Comparison of ENCODE assay signal across 8 cellular contexts in the genomic region with DNA sequence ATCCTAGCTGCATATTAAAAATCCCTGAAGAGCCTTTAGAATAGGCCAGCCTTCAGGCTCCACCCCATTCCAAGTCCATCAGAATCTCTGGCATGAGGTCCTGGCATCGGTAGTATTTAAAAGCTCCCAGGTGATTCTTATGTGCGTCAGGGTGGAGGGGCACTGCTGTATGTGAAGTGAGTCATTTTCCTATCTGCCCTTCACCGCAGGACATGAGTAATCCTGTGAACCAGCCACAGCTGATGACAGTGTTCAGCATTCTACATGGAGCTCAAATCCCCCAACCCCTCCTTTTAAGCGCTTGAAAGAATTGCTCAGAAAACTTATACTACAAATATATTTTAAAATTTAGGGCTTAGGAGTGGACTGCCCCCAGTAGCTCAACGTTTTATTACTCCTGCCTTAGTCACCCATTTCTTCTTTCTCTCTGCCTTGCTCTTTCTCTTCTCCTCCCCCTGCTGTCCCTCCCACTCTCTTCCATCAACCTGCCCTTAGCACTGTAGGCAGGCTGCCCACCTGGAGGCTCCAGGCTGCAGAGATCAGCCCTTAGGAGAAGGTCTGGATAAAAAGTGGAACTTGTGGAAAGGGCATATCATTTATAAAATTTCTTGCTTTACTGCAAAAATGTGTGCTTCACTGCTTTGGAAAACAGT.
DNase-seq lines count a peak whose midpoint lies in the region; ATAC-seq and TF ChIP-seq lines count a peak whose summit lies in the region.

No MANE protein-coding gene starts in this region.

- intact Hi-C loops in A673 (cut with micrococcal nuclease; ENCODE audit: unreplicated experiment) (loop anchor here (10.0 kb wide), 3 partner anchors 139 to 919 kb away; no protein-coding TSS in a partner anchor), spleen (cut with DNase I; ENCODE audit: low total_unique reads) (no loop called here)

- peaks cover 9% of the 10 kb centered on the region for H3K4me1 Mint-ChIP-seq in neural progenitor cell

- TF ChIP-seq CTCF in A673 (conservative IDR thresholded peaks at IDR 0.05; ENCODE audit: low read depth, low read length) (no peak), neural progenitor cell (IDR thresholded peaks at IDR 0.05) (no peak), spleen (IDR thresholded peaks at IDR 0.05 in 8 of 11, conservative IDR thresholded peaks at IDR 0.05 in 3 of 11) (no peak)

- DNase-seq in A673 (ENCODE audit: low spot score) (peak; percentile 38), RPMI7951 (ENCODE audit: low read depth) (peak; percentile 93), amniotic stem cell (lab: John Stamatoyannopoulos, UW) (peak; percentile 93), neural progenitor cell (ENCODE audit: low spot score) (peak; percentile 26), OCI-M2 (lab: John Stamatoyannopoulos, UW; ENCODE audit: unreplicated experiment) (no peak), spleen (no peak)

- 29 to 49% (median 38%) methylated on average over 5 of the region's 5 CpGs for WGBS in spleen, 5 donors

- H3K4me1 ChIP-seq in A673 (ENCODE audit: insufficient read depth, low read length, poor library complexity, severe bottlenecking) (no peaks in the 10 kb centered on the region), neural progenitor cell (no peaks in the 10 kb centered on the region), spleen (peaks cover 0 to 5% (median 2%) of the 10 kb centered on the region in 6 donors)

- H3K4me3 Mint-ChIP-seq in neural progenitor cell: no peak overlapping the region

- H3K9me3 ChIP-seq in A673 (ENCODE audit: low read depth, low read length, poor library complexity, severe bottlenecking): no peaks in the 10 kb centered on the region
- no peaks in the 10 kb centered on the region for H3K9me3 ChIP-seq in neural progenitor cell (ENCODE audit: low read depth)
- H3K9me3 ChIP-seq in spleen: no peaks in the 10 kb centered on the region

- no peaks in the 10 kb centered on the region for H3F3A ChIP-seq in neural progenitor cell (ENCODE audit: low read depth)

- H3K27me3 ChIP-seq in A673 (replicated peaks; ENCODE audit: insufficient read depth, low read depth, low read length, poor library complexity) (no peaks in the 10 kb centered on the region), neural progenitor cell (no peaks in the 10 kb centered on the region), spleen (replicated peaks in 1 of 7) (peaks cover 0 to 6% (median 0%) of the 10 kb centered on the region in 7 donors)

- peaks cover 2% of the 10 kb centered on the region for H3K9me3 Mint-ChIP-seq in neural progenitor cell

- BruUV-seq in A673 (replicated peaks; lab: Mats Ljungman, UMichigan): no TSS peak

- no peak overlapping the region for H3K9ac ChIP-seq in neural progenitor cell

- no peak overlapping the region for H3K4me3 ChIP-seq in A673 (ENCODE audit: low read depth, low read length, poor library complexity, severe bottlenecking)
- no peak overlapping the region for H3K4me3 ChIP-seq in neural progenitor cell
- H3K4me3 ChIP-seq in spleen: no peak overlapping the region

- ATAC-seq in GM19023 (IDR thresholded peaks at IDR 0.05; ENCODE audit: unreplicated experiment) (peak; percentile 98), HG03060 (IDR thresholded peaks at IDR 0.05; ENCODE audit: low read depth, unreplicated experiment) (peak; percentile 97)

- POLR2A ChIA-PET in A673 (lab: Charles Lee; ENCODE audit: low non-redundant PET): no interaction called here

- H3K4me2 ChIP-seq in neural progenitor cell: no peak overlapping the region

- no peak for TF ChIP-seq POLR2A in spleen (IDR thresholded peaks at IDR 0.05)

- CTCF ChIA-PET in A673 (lab: Charles Lee): interaction anchor here (0.5 kb wide), 1 partner anchor 28 kb away, joined by 4 read pairs; no protein-coding TSS in a partner anchor

- H3K27ac Mint-ChIP-seq in neural progenitor cell: no peak overlapping the region

- no peaks in the 10 kb centered on the region for H3K36me3 ChIP-seq in A673 (ENCODE audit: insufficient read depth, low read length, poor library complexity, severe bottlenecking)
- H3K36me3 ChIP-seq in neural progenitor cell: no peaks in the 10 kb centered on the region
- H3K36me3 ChIP-seq in spleen: no peaks in the 10 kb centered on the region

- peaks cover 3% of the 10 kb centered on the region for H3K27me3 Mint-ChIP-seq in neural progenitor cell (ENCODE audit: insufficient read depth, low read depth)

- H3K27ac ChIP-seq in A673 (ENCODE audit: low read depth, low read length, poor library complexity, severe bottlenecking) (no peak overlapping the region), neural progenitor cell (no peak overlapping the region), spleen (no peak overlapping the region)

- no peak overlapping the region for H2AFZ ChIP-seq in neural progenitor cell (replicated peaks)

- H3K36me3 Mint-ChIP-seq in neural progenitor cell: no peaks in the 10 kb centered on the region

- no peaks in the 10 kb centered on the region for H4K20me1 ChIP-seq in neural progenitor cell (ENCODE audit: low read depth)

- H3K79me2 ChIP-seq in neural progenitor cell (ENCODE audit: low read depth): no peaks in the 10 kb centered on the region

Comparison
In these comparisons a context has a peak if more than half of its experiments do, and no peak if none do; other contexts are left out.
1. DNase-seq: peak in A673 (single experiment), RPMI7951 (single experiment), amniotic stem cell (single experiment) and neural progenitor cell (single experiment); none in OCI-M2 (single experiment) and spleen (single experiment).